Comparison of ENCODE assay signal across 14 cellular contexts in the genomic region with DNA sequence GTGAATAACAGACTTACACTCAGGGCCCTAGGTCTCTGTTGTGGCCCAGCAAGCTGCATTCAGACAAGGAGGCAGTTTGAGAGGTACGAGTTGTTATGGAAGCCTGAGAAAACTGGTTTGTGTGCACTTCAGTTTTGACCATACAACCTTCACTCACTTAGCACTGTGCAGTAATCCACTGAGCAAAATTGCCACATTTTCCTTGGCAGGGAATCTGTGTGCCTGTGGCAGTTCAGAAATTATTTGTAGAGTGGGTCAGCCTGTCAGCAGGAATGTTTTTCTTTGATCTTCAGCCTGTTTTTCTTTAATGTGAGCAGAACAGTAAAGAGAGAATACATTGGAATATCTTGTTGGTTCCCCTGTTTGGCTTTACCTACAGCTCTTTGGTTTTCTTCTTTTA. TPM values are rescaled to one million over a fixed set of nuclear protein-coding genes. Genes with fewer than 3 reads are reported as not detected.
DNase-seq lines count a peak whose midpoint lies in the region; ATAC-seq lines count a peak whose summit lies in the region.
"Had no signal": no experiment of that assay in that cellular context is flagged by ENCODE, and none has a peak within 500 bp of the region (broad histone marks: within the 10 kb centered on the region; RNA-seq: fewer than 3 reads in every experiment).

No MANE protein-coding gene starts in this region.

- peak overlapping the region; percentile 45 to 84 for H3K4me3 Mint-ChIP-seq in activated T-cell treated with anti-CD3 and anti-CD28 coated beads, Interleukin-2, amount 50 U/mL, for 72 hours
- H3K4me3 Mint-ChIP-seq in stimulated activated naive B cell treated with anti-CD40 and anti-IgM and Interleukin-4, amounts not matched to agents 10 μg/mL and 1 μg/mL and 100 μg/mL, for 72 hours, result no peak overlapping the region

- in situ Hi-C loops in ACHN (cut with HindIII; ENCODE audit: low pct_ligation_motif_present, low pct_unique_long_range_greater_than_20kb, low sequenced_read_pairs), result no loop called here

- DNase-seq in activated T-cell treated with anti-CD3 and anti-CD28 coated beads, Interleukin-2, amount 50 U/mL, for 72 hours, result no peak
- DNase-seq in activated T-cell treated with anti-CD3 and anti-CD28 coated beads for 4 hours (no peak), astrocyte of the hippocampus (ENCODE audit: low read depth, low spot score) (peak; percentile 86), iris pigment epithelial cell (ENCODE audit: low read depth) (peak; percentile 76), Ammon's horn (ENCODE audit: low spot score) (no peak), ureter (ENCODE audit: low spot score) (no peak), ACHN (no peak)
- DNase-seq in stimulated activated naive B cell treated with anti-CD40 and anti-IgM and Interleukin-4, amounts not matched to agents 10 μg/mL and 1 μg/mL and 100 μg/mL, for 72 hours, result no peak
- DNase-seq: activated CD8-positive, alpha-beta memory T cell treated with anti-CD3 and anti-CD28 coated beads, Interleukin-2, amount 50 U/mL, for 4 hours; amniotic stem cell; glutamatergic neuron had no signal

- H3K9me3 Mint-ChIP-seq in activated T-cell treated with anti-CD3 and anti-CD28 coated beads, Interleukin-2, amount 50 U/mL, for 72 hours, result peaks cover 0 to 4% of the 10 kb centered on the region in 2 donors
- H3K9me3 Mint-ChIP-seq in stimulated activated naive B cell treated with anti-CD40 and anti-IgM and Interleukin-4, amounts not matched to agents 10 μg/mL and 1 μg/mL and 100 μg/mL, for 72 hours, result no peaks in the 10 kb centered on the region

- peaks cover 96% of the 10 kb centered on the region for H3K4me1 Mint-ChIP-seq in activated T-cell treated with anti-CD3 and anti-CD28 coated beads, Interleukin-2, amount 50 U/mL, for 72 hours (ENCODE audit: low read depth)
- H3K4me1 Mint-ChIP-seq in stimulated activated naive B cell treated with anti-CD40 and anti-IgM and Interleukin-4, amounts not matched to agents 10 μg/mL and 1 μg/mL and 100 μg/mL, for 72 hours, result peaks cover 42 to 67% of the 10 kb centered on the region in 2 donors

- peaks cover 20 to 31% of the 10 kb centered on the region in 2 donors for H3K36me3 Mint-ChIP-seq in activated T-cell treated with anti-CD3 and anti-CD28 coated beads, Interleukin-2, amount 50 U/mL, for 72 hours (ENCODE audit: insufficient read depth in 2 of 2)
- H3K36me3 Mint-ChIP-seq in stimulated activated naive B cell treated with anti-CD40 and anti-IgM and Interleukin-4, amounts not matched to agents 10 μg/mL and 1 μg/mL and 100 μg/mL, for 72 hours, result peaks cover 37 to 42% of the 10 kb centered on the region in 2 donors

- H3K27me3 Mint-ChIP-seq in activated T-cell treated with anti-CD3 and anti-CD28 coated beads, Interleukin-2, amount 50 U/mL, for 72 hours (ENCODE audit: low read depth), result no peaks in the 10 kb centered on the region
- H3K27me3 Mint-ChIP-seq in stimulated activated naive B cell treated with anti-CD40 and anti-IgM and Interleukin-4, amounts not matched to agents 10 μg/mL and 1 μg/mL and 100 μg/mL, for 72 hours, result no peaks in the 10 kb centered on the region

- peak; percentile 37 to 56 for ATAC-seq in activated T-cell treated with anti-CD3 and anti-CD28 coated beads, Interleukin-2, amount 50 U/mL, for 72 hours (replicated peaks in 1 of 2)
- ATAC-seq in stimulated activated naive B cell treated with anti-CD40 and anti-IgM and Interleukin-4, amounts not matched to agents 10 μg/mL and 1 μg/mL and 100 μg/mL, for 72 hours (replicated peaks), result no peak

- H3K27ac Mint-ChIP-seq in activated T-cell treated with anti-CD3 and anti-CD28 coated beads, Interleukin-2, amount 50 U/mL, for 72 hours, result peak overlapping the region; percentile 96
- H3K27ac Mint-ChIP-seq in stimulated activated naive B cell treated with anti-CD40 and anti-IgM and Interleukin-4, amounts not matched to agents 10 μg/mL and 1 μg/mL and 100 μg/mL, for 72 hours, result peak overlapping the region; percentile 20

RNA-seq across cellular contexts. Expression of a gene that starts 20.1 kb away (rescaled TPM):
- 10 to 100 TPM; 61.3 to 77.6 TPM for total RNA-seq in activated T-cell treated with anti-CD3 and anti-CD28 coated beads, Interleukin-2, amount 50 U/mL, for 72 hours
- 180 TPM for total RNA-seq in ureter

RNA-seq across cellular contexts. Expression of a gene that starts 50.7 kb away (rescaled TPM):
- not detected for total RNA-seq in activated T-cell treated with anti-CD3 and anti-CD28 coated beads, Interleukin-2, amount 50 U/mL, for 72 hours
- total RNA-seq in ureter, result not detected
- total RNA-seq: kidney epithelial cell, myocyte, SK-MEL-5 had no signal

RNA-seq across cellular contexts. Expression of a gene that starts 52.5 kb away (rescaled TPM):
- total RNA-seq in activated T-cell treated with anti-CD3 and anti-CD28 coated beads, Interleukin-2, amount 50 U/mL, for 72 hours, result 10 to 100 TPM; 40.3 to 49.1 TPM
- total RNA-seq in ureter, result 154 TPM

Comparison
In these comparisons a context has a peak if more than half of its experiments do, and no peak if none do; other contexts are left out.
1. ATAC-seq: peak in activated T-cell treated with anti-CD3 and anti-CD28 coated beads, Interleukin-2, amount 50 U/mL, for 72 hours (2 of 2); none in stimulated activated naive B cell treated with anti-CD40 and anti-IgM and Interleukin-4, amounts not matched to agents 10 μg/mL and 1 μg/mL and 100 μg/mL, for 72 hours (0 of 2).
2. DNase-seq: peak in astrocyte of the hippocampus (single experiment) and iris pigment epithelial cell (single experiment); none in activated T-cell treated with anti-CD3 and anti-CD28 coated beads, Interleukin-2, amount 50 U/mL, for 72 hours (0 of 2), activated T-cell treated with anti-CD3 and anti-CD28 coated beads for 4 hours (single experiment), stimulated activated naive B cell treated with anti-CD40 and anti-IgM and Interleukin-4, amounts not matched to agents 10 μg/mL and 1 μg/mL and 100 μg/mL, for 72 hours (single experiment), Ammon's horn (single experiment), ureter (single experiment) and ACHN (single experiment).
3. H3K4me3 Mint-ChIP-seq: peak in activated T-cell treated with anti-CD3 and anti-CD28 coated beads, Interleukin-2, amount 50 U/mL, for 72 hours (2 of 2); none in stimulated activated naive B cell treated with anti-CD40 and anti-IgM and Interleukin-4, amounts not matched to agents 10 μg/mL and 1 μg/mL and 100 μg/mL, for 72 hours (0 of 2).